Comparison of ENCODE assay signal across 7 cellular contexts in genomic region chr7:111495173-111495572, GRCh38.
"Had no signal": no experiment of that assay in that cellular context is flagged by ENCODE, and none has a peak within 500 bp of the region (broad histone marks: within the 10 kb centered on the region; RNA-seq: fewer than 3 reads in every experiment).

No MANE protein-coding gene starts in this region.

- H3K27ac Mint-ChIP-seq: HFFc6 had no signal

- DNase-seq: GM23248, GOT3, H7, HFFc6, IMR-90, KBM-7 had no signal

- H3K4me3 Mint-ChIP-seq: HFFc6 had no signal

- H3K27ac ChIP-seq: GM23248, KMS-11 had no signal
